In genomic region chr10:133569801-133570200, GRCh38 we compare ENCODE assay signal across 5 cellular contexts. TPM values are rescaled to one million over a fixed set of nuclear protein-coding genes. Genes with fewer than 3 reads are reported as not detected.
"Had no signal": no experiment of that assay in that cellular context is flagged by ENCODE, and none has a peak within 500 bp of the region (broad histone marks: within the 10 kb centered on the region; RNA-seq: fewer than 3 reads in every experiment).

No MANE protein-coding gene starts in this region.

RNA-seq across cellular contexts. Expression of gene SYCE1, which starts 4.4 kb away (rescaled TPM):
- total RNA-seq: LHCN-M2, MCF 10A, OCI-LY7, PC-3 had no signal

RNA-seq across cellular contexts. Expression of gene CYP2E1, which starts 42.6 kb away (rescaled TPM):
- total RNA-seq: MCF 10A had no signal

RNA-seq across cellular contexts. Expression of gene FRG2B, which starts 56.8 kb away (rescaled TPM):
- total RNA-seq: LHCN-M2, MCF 10A, OCI-LY7, PC-3, Right ventricle myocardium inferior had no signal
